In the genomic region with DNA sequence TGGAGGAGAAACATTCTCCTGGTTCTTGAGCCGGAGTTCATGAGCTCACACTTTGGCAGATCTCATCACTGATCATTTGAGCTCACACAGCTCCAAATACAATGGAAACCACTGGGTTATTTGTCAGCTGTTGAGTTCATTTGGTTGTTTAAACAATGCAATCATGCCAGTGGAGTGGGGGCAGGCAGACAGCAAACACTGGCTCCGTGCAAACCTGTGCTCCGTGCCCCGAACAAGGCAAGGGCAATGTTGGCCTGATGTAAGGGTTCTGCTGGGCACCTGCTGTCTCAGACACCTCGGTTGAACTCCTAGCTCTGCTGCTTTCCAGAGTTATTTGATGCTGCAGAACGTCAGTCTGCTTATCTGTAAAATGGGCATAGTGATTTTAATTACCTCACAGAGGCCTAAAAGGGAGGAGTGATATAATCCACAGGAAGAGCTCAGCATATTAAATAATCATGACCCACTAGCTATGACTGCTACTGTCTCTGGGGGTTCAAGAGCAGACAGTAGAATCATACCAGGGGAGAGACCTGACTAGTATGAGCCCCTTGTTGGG, we compare ENCODE assay signal across 1 cellular context.
TF ChIP-seq lines count a peak whose summit lies in the region.

No MANE protein-coding gene starts in this region.

TF ChIP-seq in HepG2, 621 proteins besides CTCF, POLR2A, EP300 and RAD21:
- TF ChIP-seq RFX1 (IDR thresholded peaks at IDR 0.05) (no peak), ZNF629 (CRISPR knock-in tag; conservative IDR thresholded peaks at IDR 0.05) (peak; percentile 70), ZNF780A (CRISPR knock-in tag; IDR thresholded peaks at IDR 0.05) (no peak), IRF9 (CRISPR knock-in tag; IDR thresholded peaks at IDR 0.05; ENCODE audit: borderline replicate concordance) (no peak), ZBTB21 (CRISPR knock-in tag; IDR thresholded peaks at IDR 0.05) (no peak)
